11 cellular contexts compared by ENCODE assay signal in the genomic region with DNA sequence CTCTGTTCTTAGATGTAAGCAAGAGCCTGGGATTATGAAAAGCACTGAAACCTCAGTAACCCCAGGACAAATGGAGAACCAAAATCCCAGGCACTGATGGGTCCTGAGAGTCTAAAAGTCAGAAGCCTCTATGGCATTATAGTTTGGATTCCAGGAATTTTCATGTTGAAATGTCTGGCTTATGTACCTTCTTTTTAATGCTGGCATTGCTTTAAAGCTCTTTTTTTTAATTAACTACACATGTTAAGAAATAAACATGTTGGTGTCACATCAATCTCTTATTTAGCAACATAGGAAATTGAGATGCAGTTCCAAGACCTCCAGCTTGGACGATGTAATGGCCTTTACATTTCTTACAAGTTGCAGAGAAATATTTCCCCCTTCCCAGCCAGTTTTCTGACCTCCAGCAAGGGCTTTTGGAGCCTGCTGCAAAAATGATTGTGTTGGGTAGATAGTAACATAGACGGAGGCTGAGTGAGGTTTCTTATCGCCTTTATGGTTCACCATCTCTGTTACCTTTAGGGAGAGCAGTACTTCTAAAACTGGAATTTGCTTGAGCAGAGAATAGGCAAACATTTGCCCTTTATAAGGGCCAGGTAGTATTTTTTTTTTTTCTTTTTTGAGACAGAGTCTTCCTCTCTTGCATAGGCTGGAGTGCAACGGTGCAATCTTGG.
"Had no signal": no experiment of that assay in that cellular context is flagged by ENCODE, and none has a peak within 500 bp of the region (broad histone marks: within the 10 kb centered on the region; RNA-seq: fewer than 3 reads in every experiment).

No MANE protein-coding gene starts in this region.

- DNase-seq: activated CD4-positive, alpha-beta T cell treated with anti-CD3 and anti-CD28 coated beads, Interleukin-2, amount 50 U/mL, for 48 hours; activated CD4-positive, CD25-positive, alpha-beta regulatory T cell treated with anti-CD3 and anti-CD28 coated beads, Interleukin-2, amount 50 U/mL, for 72 hours; activated naive CD8-positive, alpha-beta T cell treated with anti-CD3 and anti-CD28 coated beads, Interleukin-2, amount 10 ng/mL, durations not matched to agents 7 days and 5 days; aorta; left colon; mesendoderm; stimulated activated CD4-positive, alpha-beta T cell treated with anti-CD3 and anti-CD28 coated beads, Interleukin-15, amount 100 ng/mL, for 24 hours; stimulated activated CD4-positive, alpha-beta T cell treated with anti-CD3 and anti-CD28 coated beads, Interleukin-4, amount 100 ng/mL, for 24 hours; stimulated activated naive CD8-positive, alpha-beta T cell treated with anti-CD3 and anti-CD28 coated beads, Interleukin-15, amount 100 ng/mL, for 72 hours had no signal

- H3K4me3 ChIP-seq: thoracic aorta had no signal

- ATAC-seq: left colon; stimulated activated naive CD8-positive, alpha-beta T cell treated with anti-CD3 and anti-CD28 coated beads, Interleukin-15, amount 100 ng/mL, for 72 hours had no signal

- H3K9me3 ChIP-seq: thoracic aorta had no signal

- FAIRE-seq: colon had no signal
